35 cellular contexts compared by ENCODE assay signal in genomic region chr17:14168582-14168981, GRCh38.
"Had no signal": no experiment of that assay in that cellular context is flagged by ENCODE, and none has a peak within 500 bp of the region (broad histone marks: within the 10 kb centered on the region; RNA-seq: fewer than 3 reads in every experiment).

No MANE protein-coding gene starts in this region.

- H3K27ac ChIP-seq: KMS-11 had no signal

- DNase-seq: Karpas-422, Kasumi-1, MG63, MM.1S, MV-4-11, NCI-H1048, NCI-H1092, NCI-H1092 treated with DMSO at 0.1 percent for 48 hours, NCI-H1105, NCI-H1105 treated with DMSO at 0.1 percent for 48 hours, NCI-H1417, NCI-H1417 treated with DMSO at 0.1 percent for 48 hours, NCI-H1436 treated with DMSO at 0.1 percent for 48 hours, NCI-H146, NCI-H1694, NCI-H1694 treated with DMSO at 0.1 percent for 48 hours, NCI-H187, NCI-H187 treated with DMSO at 0.1 percent for 48 hours, NCI-H1930, NCI-H2029, NCI-H2029 treated with DMSO at 0.1 percent for 48 hours, NCI-H2081, NCI-H2081 treated with DMSO at 0.1 percent for 48 hours, NCI-H2107, NCI-H2171, NCI-H2171 treated with DMSO at 0.1 percent for 48 hours, NCI-H2227 treated with DMSO at 0.1 percent for 48 hours, NCI-H226, NCI-H345, NCI-H446, NCI-H446 treated with DMSO at 0.1 percent for 48 hours, NCI-H510A, NCI-H510A treated with DMSO at 0.1 percent for 48 hours, NCI-H524 had no signal

- H3K4me3 ChIP-seq: MG63 had no signal

- H3K36me3 ChIP-seq: MG63 had no signal

- H3K9ac ChIP-seq: KMS-11 had no signal

- H3K27me3 ChIP-seq: MG63 had no signal
